2 cellular contexts compared by ENCODE assay signal in genomic region chr16:83924686-83925085, GRCh38.
TF ChIP-seq lines count a peak whose summit lies in the region.

No MANE protein-coding gene starts in this region.

TF ChIP-seq in SK-N-SH, 30 proteins besides CTCF, POLR2A, EP300 and RAD21 (continued from another document):
- TF ChIP-seq IRF3 (IDR thresholded peaks at IDR 0.05; ENCODE audit: low read depth, low read length) (no peak), ZBTB33 (IDR thresholded peaks at IDR 0.05; ENCODE audit: borderline replicate concordance, low read depth) (no peak), REST (IDR thresholded peaks at IDR 0.05; ENCODE audit: low read depth, low read length) (no peak)
- TF ChIP-seq, protein P1, sequence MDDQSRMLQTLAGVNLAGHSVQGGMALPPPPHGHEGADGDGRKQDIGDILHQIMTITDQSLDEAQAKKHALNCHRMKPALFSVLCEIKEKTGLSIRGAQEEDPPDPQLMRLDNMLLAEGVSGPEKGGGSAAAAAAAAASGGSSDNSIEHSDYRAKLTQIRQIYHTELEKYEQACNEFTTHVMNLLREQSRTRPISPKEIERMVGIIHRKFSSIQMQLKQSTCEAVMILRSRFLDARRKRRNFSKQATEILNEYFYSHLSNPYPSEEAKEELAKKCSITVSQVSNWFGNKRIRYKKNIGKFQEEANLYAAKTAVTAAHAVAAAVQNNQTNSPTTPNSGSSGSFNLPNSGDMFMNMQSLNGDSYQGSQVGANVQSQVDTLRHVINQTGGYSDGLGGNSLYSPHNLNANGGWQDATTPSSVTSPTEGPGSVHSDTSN (IDR thresholded peaks at IDR 0.05), result no peak
TF ChIP-seq in SK-N-SH: peak in this region for 0.

TF ChIP-seq in SK-N-SH treated with all-trans-retinoic acid at 6 μM for 48 hours, 23 proteins besides CTCF, POLR2A, EP300 and RAD21 (continued from another document):
- TF ChIP-seq, protein P2, sequence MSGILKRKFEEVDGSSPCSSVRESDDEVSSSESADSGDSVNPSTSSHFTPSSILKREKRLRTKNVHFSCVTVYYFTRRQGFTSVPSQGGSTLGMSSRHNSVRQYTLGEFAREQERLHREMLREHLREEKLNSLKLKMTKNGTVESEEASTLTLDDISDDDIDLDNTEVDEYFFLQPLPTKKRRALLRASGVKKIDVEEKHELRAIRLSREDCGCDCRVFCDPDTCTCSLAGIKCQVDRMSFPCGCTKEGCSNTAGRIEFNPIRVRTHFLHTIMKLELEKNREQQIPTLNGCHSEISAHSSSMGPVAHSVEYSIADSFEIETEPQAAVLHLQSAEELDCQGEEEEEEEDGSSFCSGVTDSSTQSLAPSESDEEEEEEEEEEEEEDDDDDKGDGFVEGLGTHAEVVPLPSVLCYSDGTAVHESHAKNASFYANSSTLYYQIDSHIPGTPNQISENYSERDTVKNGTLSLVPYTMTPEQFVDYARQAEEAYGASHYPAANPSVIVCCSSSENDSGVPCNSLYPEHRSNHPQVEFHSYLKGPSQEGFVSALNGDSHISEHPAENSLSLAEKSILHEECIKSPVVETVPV (CRISPR knock-in tag; IDR thresholded peaks at IDR 0.05), result no peak
